Comparison of ENCODE assay signal across 1 cellular context in genomic region chr2:197484248-197484647, GRCh38.
TF ChIP-seq lines count a peak whose summit lies in the region.

No MANE protein-coding gene starts in this region.

TF ChIP-seq in GM12878, 131 proteins besides CTCF, POLR2A, EP300 and RAD21:
- TF ChIP-seq, protein P1, sequence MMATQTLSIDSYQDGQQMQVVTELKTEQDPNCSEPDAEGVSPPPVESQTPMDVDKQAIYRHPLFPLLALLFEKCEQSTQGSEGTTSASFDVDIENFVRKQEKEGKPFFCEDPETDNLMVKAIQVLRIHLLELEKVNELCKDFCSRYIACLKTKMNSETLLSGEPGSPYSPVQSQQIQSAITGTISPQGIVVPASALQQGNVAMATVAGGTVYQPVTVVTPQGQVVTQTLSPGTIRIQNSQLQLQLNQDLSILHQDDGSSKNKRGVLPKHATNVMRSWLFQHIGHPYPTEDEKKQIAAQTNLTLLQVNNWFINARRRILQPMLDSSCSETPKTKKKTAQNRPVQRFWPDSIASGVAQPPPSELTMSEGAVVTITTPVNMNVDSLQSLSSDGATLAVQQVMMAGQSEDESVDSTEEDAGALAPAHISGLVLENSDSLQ (IDR thresholded peaks at IDR 0.05): peak; percentile 14; the same call in 1 of the 2 replicates
TF ChIP-seq in GM12878: peak in this region for 1; not testable (repeated sequence) for 130.
